In the genomic region with DNA sequence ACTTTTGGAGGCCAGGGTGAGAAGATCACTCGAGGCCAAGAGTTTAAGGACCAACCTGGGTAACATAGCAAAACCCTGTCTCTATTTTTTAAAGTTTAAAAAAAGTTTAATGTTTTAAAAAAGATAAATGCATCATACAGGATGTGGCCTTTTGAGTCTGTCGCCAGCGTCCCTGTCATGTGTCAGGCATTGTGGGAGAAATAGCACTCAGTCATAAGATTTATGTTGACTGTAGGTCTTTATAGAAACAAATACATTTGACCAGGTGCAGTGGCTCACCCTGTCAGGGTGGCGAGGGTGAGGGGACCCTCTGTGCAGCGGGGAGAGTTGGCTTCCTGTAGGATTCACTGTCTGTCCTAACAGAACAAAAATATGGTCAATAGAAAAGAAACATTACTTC, we compare ENCODE assay signal across 25 cellular contexts.
"Had no signal": no experiment of that assay in that cellular context is flagged by ENCODE, and none has a peak within 500 bp of the region (broad histone marks: within the 10 kb centered on the region; RNA-seq: fewer than 3 reads in every experiment).

No MANE protein-coding gene starts in this region.

- DNase-seq: activated CD4-positive, alpha-beta T cell treated with anti-CD3 and anti-CD28 coated beads for 1 hour; activated naive CD8-positive, alpha-beta T cell treated with anti-CD3 and anti-CD28 coated beads, Interleukin-2, amount 50 U/mL, for 24 hours; activated T-cell treated with anti-CD3 and anti-CD28 coated beads, Interleukin-2, amount 50 U/mL, for 48 hours; central memory CD4-positive, alpha-beta T cell; dermis blood vessel endothelial cell; effector CD8-positive, alpha-beta T cell; esophagus squamous epithelium; foreskin melanocyte; left lung; lower lobe of right lung; mesenchymal stem cell; ovary; retina; stimulated activated CD4-positive, alpha-beta T cell treated with anti-CD3 and anti-CD28 coated beads, Interleukin-4, amount 100 ng/mL, for 24 hours; stimulated activated naive CD8-positive, alpha-beta T cell treated with anti-CD3 and anti-CD28 coated beads, Interleukin-15, amount 100 ng/mL, for 72 hours; substantia nigra; uterus had no signal

- H3K27ac Mint-ChIP-seq: activated naive CD8-positive, alpha-beta T cell treated with anti-CD3 and anti-CD28 coated beads, Interleukin-2, amount 50 U/mL, for 24 hours; activated T-helper 2 cell treated with anti-CD3 and anti-CD28 coated beads, Interferon-gamma antibody, Interleukin-2, Interleukin-4, amounts not matched to agents 10 μg/mL and 5 μg/mL and 100 μg/mL, durations not matched to agents 14 hours and 24 hours and 36 hours; stimulated activated memory B cell treated with anti-CD40 and anti-IgM and Interleukin-4, amounts not matched to agents 10 μg/mL and 1 μg/mL and 100 μg/mL, for 72 hours; stimulated activated naive CD8-positive, alpha-beta T cell treated with anti-CD3 and anti-CD28 coated beads, Interleukin-15, amount 100 ng/mL, for 72 hours; type B pancreatic cell had no signal

- H3K4me1 Mint-ChIP-seq: activated naive CD8-positive, alpha-beta T cell treated with anti-CD3 and anti-CD28 coated beads, Interleukin-2, amount 50 U/mL, for 24 hours; stimulated activated naive CD8-positive, alpha-beta T cell treated with anti-CD3 and anti-CD28 coated beads, Interleukin-15, amount 100 ng/mL, for 72 hours; WTC11 had no signal

- ATAC-seq: activated naive CD8-positive, alpha-beta T cell treated with anti-CD3 and anti-CD28 coated beads, Interleukin-2, amount 50 U/mL, for 24 hours; left lung; lower lobe of right lung; sciatic nerve; stimulated activated memory B cell treated with anti-CD40 and anti-IgM and Interleukin-4, amounts not matched to agents 10 μg/mL and 1 μg/mL and 100 μg/mL, for 72 hours; stimulated activated naive CD8-positive, alpha-beta T cell treated with anti-CD3 and anti-CD28 coated beads, Interleukin-15, amount 100 ng/mL, for 72 hours; WTC11 had no signal

- H3K36me3 Mint-ChIP-seq: type B pancreatic cell had no signal

- H3K27me3 Mint-ChIP-seq: activated naive CD8-positive, alpha-beta T cell treated with anti-CD3 and anti-CD28 coated beads, Interleukin-2, amount 50 U/mL, for 24 hours; stimulated activated memory B cell treated with anti-CD40 and anti-IgM and Interleukin-4, amounts not matched to agents 10 μg/mL and 1 μg/mL and 100 μg/mL, for 72 hours; stimulated activated naive CD8-positive, alpha-beta T cell treated with anti-CD3 and anti-CD28 coated beads, Interleukin-15, amount 100 ng/mL, for 72 hours; type B pancreatic cell had no signal

- H3K9me3 Mint-ChIP-seq: activated naive CD8-positive, alpha-beta T cell treated with anti-CD3 and anti-CD28 coated beads, Interleukin-2, amount 50 U/mL, for 24 hours; activated T-helper 2 cell treated with anti-CD3 and anti-CD28 coated beads, Interferon-gamma antibody, Interleukin-2, Interleukin-4, amounts not matched to agents 10 μg/mL and 5 μg/mL and 100 μg/mL, durations not matched to agents 14 hours and 24 hours and 36 hours; stimulated activated memory B cell treated with anti-CD40 and anti-IgM and Interleukin-4, amounts not matched to agents 10 μg/mL and 1 μg/mL and 100 μg/mL, for 72 hours; stimulated activated naive CD8-positive, alpha-beta T cell treated with anti-CD3 and anti-CD28 coated beads, Interleukin-15, amount 100 ng/mL, for 72 hours; type B pancreatic cell; WTC11 had no signal

- H3K4me3 Mint-ChIP-seq: activated naive CD8-positive, alpha-beta T cell treated with anti-CD3 and anti-CD28 coated beads, Interleukin-2, amount 50 U/mL, for 24 hours; stimulated activated memory B cell treated with anti-CD40 and anti-IgM and Interleukin-4, amounts not matched to agents 10 μg/mL and 1 μg/mL and 100 μg/mL, for 72 hours; stimulated activated naive CD8-positive, alpha-beta T cell treated with anti-CD3 and anti-CD28 coated beads, Interleukin-15, amount 100 ng/mL, for 72 hours; type B pancreatic cell; WTC11 had no signal

- H3K4me3 ChIP-seq: breast epithelium, esophagus squamous epithelium, left lung, lower lobe of right lung, ovary, prostate gland, skin epidermis, uterus had no signal
